ENCODE assay signal across 9 cellular contexts in genomic region chr19:12841094-12841493, GRCh38. TPM values are rescaled to one million over a fixed set of nuclear protein-coding genes. Genes with fewer than 3 reads are reported as not detected.
DNase-seq lines count a peak whose midpoint lies in the region; ATAC-seq, FAIRE-seq and TF ChIP-seq lines count a peak whose summit lies in the region.
"Had no signal": no experiment of that assay in that cellular context is flagged by ENCODE, and none has a peak within 500 bp of the region (broad histone marks: within the 10 kb centered on the region; RNA-seq: fewer than 3 reads in every experiment).

No MANE protein-coding gene starts in this region.

- H3K27me3 ChIP-seq in SJCRH30, result peaks cover 11% of the 10 kb centered on the region; the same call in 1 of the 2 replicates
- H3K27me3 ChIP-seq in esophagus squamous epithelium, result peaks cover 0 to 100% (median 18%) of the 10 kb centered on the region in 4 donors

- no peak for ATAC-seq in HG03175 (IDR thresholded peaks at IDR 0.05; ENCODE audit: unreplicated experiment)

- peaks cover 23% of the 10 kb centered on the region for H3K4me1 Mint-ChIP-seq in T-helper 1 cell treated with Interleukin-12 subunit alpha and Interleukin-12 subunit beta and Interleukin-4 antibody, amounts not matched to agents 30 μg/mL and 1 μg/mL, for 36 hours (ENCODE audit: low read depth)

- no peaks in the 10 kb centered on the region for H3K36me3 Mint-ChIP-seq in T-helper 1 cell treated with Interleukin-12 subunit alpha and Interleukin-12 subunit beta and Interleukin-4 antibody, amounts not matched to agents 30 μg/mL and 1 μg/mL, for 36 hours (ENCODE audit: low read depth)

- no peak for FAIRE-seq in H54 (lab: Jason Lieb, UNC)

- H3K4me3 ChIP-seq in SJCRH30 (no peak overlapping the region), esophagus squamous epithelium (peak overlapping the region in 3 of 4 donors; percentile 9 to 44 (median 14))

- H3K4me1 ChIP-seq in SJCRH30 (no peaks in the 10 kb centered on the region), esophagus squamous epithelium (peaks cover 12 to 33% (median 12%) of the 10 kb centered on the region in 3 donors)

- H3K4me3 Mint-ChIP-seq in T-helper 1 cell treated with Interleukin-12 subunit alpha and Interleukin-12 subunit beta and Interleukin-4 antibody, amounts not matched to agents 30 μg/mL and 1 μg/mL, for 36 hours, result peak overlapping the region; percentile 53

- no peak overlapping the region for H3K27ac ChIP-seq in SJCRH30
- H3K27ac ChIP-seq in esophagus squamous epithelium, result no peak overlapping the region
- H3K27ac ChIP-seq: skin epidermis had no signal

- TF ChIP-seq POLR2A in esophagus squamous epithelium (IDR thresholded peaks at IDR 0.05) (no peak), H54 (IDR thresholded peaks at IDR 0.05; ENCODE audit: low read depth, low read length) (no peak)

- peaks cover 56% of the 10 kb centered on the region for H3K27me3 Mint-ChIP-seq in T-helper 1 cell treated with Interleukin-12 subunit alpha and Interleukin-12 subunit beta and Interleukin-4 antibody, amounts not matched to agents 30 μg/mL and 1 μg/mL, for 36 hours (ENCODE audit: low read depth)

- H3K9me3 ChIP-seq in SJCRH30 (replicated peaks) (no peaks in the 10 kb centered on the region), esophagus squamous epithelium (no peaks in the 10 kb centered on the region)

- no peak overlapping the region for H3K27ac Mint-ChIP-seq in T-helper 1 cell treated with Interleukin-12 subunit alpha and Interleukin-12 subunit beta and Interleukin-4 antibody, amounts not matched to agents 30 μg/mL and 1 μg/mL, for 36 hours

- H3K36me3 ChIP-seq in SJCRH30, result no peaks in the 10 kb centered on the region
- H3K36me3 ChIP-seq in esophagus squamous epithelium, result no peaks in the 10 kb centered on the region

- no peak for DNase-seq in T-helper 1 cell
- DNase-seq in SJCRH30, result peak; percentile 49 to 52
- DNase-seq in esophagus squamous epithelium (lab: John Stamatoyannopoulos, UW), result no peak
- peak; percentile 85 for DNase-seq in retina
- no peak for DNase-seq in GDM1 (lab: John Stamatoyannopoulos, UW)
- DNase-seq in H54 (ENCODE audit: insufficient read length, low spot score), result no peak

- no peaks in the 10 kb centered on the region for H3K9me3 Mint-ChIP-seq in T-helper 1 cell treated with Interleukin-12 subunit alpha and Interleukin-12 subunit beta and Interleukin-4 antibody, amounts not matched to agents 30 μg/mL and 1 μg/mL, for 36 hours

- no peak for TF ChIP-seq CTCF in esophagus squamous epithelium (IDR thresholded peaks at IDR 0.05)

- WGBS in esophagus squamous epithelium, 2 donors, result 6 to 13% methylated on average over 4 to 6 of the region's 29 CpGs

- intact Hi-C loops in esophagus squamous epithelium (cut with DNase I), result loop anchor here (5.0 kb wide), 1 partner anchor 69 kb away; no protein-coding TSS in a partner anchor

RNA-seq across cellular contexts. Expression of gene MAST1, which starts 2.8 kb away (rescaled TPM):
- total RNA-seq in SJCRH30 (2014; rRNA removed; shearing (Covaris generic)), result 4.3 and 5.6 TPM in 2 replicates
- total RNA-seq in esophagus squamous epithelium, result under 1 TPM in 1 of 4 donors, not detected in 3; 0.42 TPM

RNA-seq across cellular contexts. Expression of gene RTBDN, which starts 6.7 kb away (rescaled TPM):
- 0.45 TPM in 1 of 2 replicates, not detected in the other for total RNA-seq in SJCRH30 (2014; rRNA removed; shearing (Covaris generic))
- not detected for total RNA-seq in esophagus squamous epithelium

RNA-seq across cellular contexts. Expression of gene RNASEH2A, which starts 34.7 kb away (rescaled TPM):
- 92.4 and 99.0 TPM in 2 replicates for total RNA-seq in SJCRH30 (2014; rRNA removed; shearing (Covaris generic))
- total RNA-seq in esophagus squamous epithelium, result 10 to 100 TPM in 3 of 4 donors, 1 to 10 TPM in 1; 7.1 to 19.2 (median 14.9) TPM

RNA-seq across cellular contexts. Expression of gene THSD8, which starts 39.2 kb away (rescaled TPM):
- total RNA-seq in SJCRH30 (2014; rRNA removed; shearing (Covaris generic)), result not detected in 2 replicates
- not detected for total RNA-seq in esophagus squamous epithelium

RNA-seq across cellular contexts. Expression of gene PRDX2, which starts 39.5 kb away (rescaled TPM):
- 55.9 and 64.6 TPM in 2 replicates for total RNA-seq in SJCRH30 (2014; rRNA removed; shearing (Covaris generic))
- total RNA-seq in esophagus squamous epithelium, result 100 to 1,000 TPM; 211 to 436 (median 345) TPM

Comparison
In these comparisons a context has a peak if more than half of its experiments do, and no peak if none do; other contexts are left out.
1. DNase-seq: peak in SJCRH30 (2 of 2) and retina (single experiment); none in T-helper 1 cell (0 of 5), esophagus squamous epithelium (single experiment), GDM1 (single experiment) and H54 (single experiment).